Comparison of ENCODE assay signal across 9 cellular contexts in genomic region chr6:27679968-27680694, GRCh38.
A peak's percentile ranks its signal among the peaks of the same experiment; 100 is the strongest.
DNase-seq lines count a peak whose midpoint lies in the region; ATAC-seq, FAIRE-seq and TF ChIP-seq lines count a peak whose summit lies in the region.
"Had no signal": no experiment of that assay in that cellular context is flagged by ENCODE, and none has a peak within 500 bp of the region (broad histone marks: within the 10 kb centered on the region; RNA-seq: fewer than 3 reads in every experiment).

No MANE protein-coding gene starts in this region.

- TF ChIP-seq POLR2A in right lobe of liver (IDR thresholded peaks at IDR 0.05), result no peak

- intact Hi-C loops in right lobe of liver (cut with DNase I), result no loop called here

- peaks cover 49% of the 10 kb centered on the region for H3K27me3 Mint-ChIP-seq in GM23338 (ENCODE audit: insufficient read depth, low read depth, poor library complexity)
- peaks cover 40% of the 10 kb centered on the region for H3K27me3 Mint-ChIP-seq in astrocyte (ENCODE audit: low read depth, unreplicated experiment)
- peaks cover 57 to 66% (median 62%) of the 10 kb centered on the region in 3 donors for H3K27me3 Mint-ChIP-seq in immature natural killer cell (ENCODE audit: low read depth in 3 of 3)

- TF ChIP-seq CTCF in BE2C (IDR thresholded peaks at IDR 0.05; ENCODE audit: low read depth, low read length) (no peak), GM23338 (conservative IDR thresholded peaks at IDR 0.05; ENCODE audit: low read depth in 2 of 2) (no peak), astrocyte (IDR thresholded peaks at IDR 0.05; ENCODE audit: insufficient read depth, low read depth, low read length) (no peak), right lobe of liver (IDR thresholded peaks at IDR 0.05) (no peak)

- H3K36me3 ChIP-seq in BE2C (no peaks in the 10 kb centered on the region), GM23338 (ENCODE audit: insufficient read depth) (no peaks in the 10 kb centered on the region), astrocyte (ENCODE audit: insufficient read depth, low read length) (no peaks in the 10 kb centered on the region), right lobe of liver (no peaks in the 10 kb centered on the region)

- H3K9me2 ChIP-seq in GM23338 (ENCODE audit: insufficient read depth), result no peaks in the 10 kb centered on the region

- H3K4me2 ChIP-seq in GM23338 (peak overlapping the region; percentile 89), astrocyte (ENCODE audit: low read length) (peak overlapping the region; percentile 78)

- H3K27ac Mint-ChIP-seq in GM23338 (no peak overlapping the region), astrocyte (ENCODE audit: unreplicated experiment) (peak overlapping the region; percentile 37), immature natural killer cell (peak overlapping the region in 2 of 6 donors; percentile 71 to 83)

- peaks cover 4% of the 10 kb centered on the region; the same call in 1 of the 3 replicates for H3K36me3 Mint-ChIP-seq in GM23338 (ENCODE audit: low read depth)
- H3K36me3 Mint-ChIP-seq in astrocyte (ENCODE audit: low read depth, unreplicated experiment), result no peaks in the 10 kb centered on the region
- no peaks in the 10 kb centered on the region for H3K36me3 Mint-ChIP-seq in immature natural killer cell

- H3K4me3 Mint-ChIP-seq in GM23338, result peak overlapping the region; percentile 85
- peak overlapping the region; percentile 76 for H3K4me3 Mint-ChIP-seq in astrocyte (ENCODE audit: unreplicated experiment)
- H3K4me3 Mint-ChIP-seq in immature natural killer cell, result peak overlapping the region in 3 of 5 donors; percentile 1 to 64 (median 3)

- H3K9me3 Mint-ChIP-seq in GM23338 (peaks cover 10% of the 10 kb centered on the region; the same call in 1 of the 3 replicates), astrocyte (ENCODE audit: unreplicated experiment) (peaks cover 7% of the 10 kb centered on the region), immature natural killer cell (peaks cover 0 to 32% (median 16%) of the 10 kb centered on the region in 6 donors)

- peaks cover 12% of the 10 kb centered on the region; the same call in 1 of the 2 replicates for H3K27me3 ChIP-seq in BE2C
- H3K27me3 ChIP-seq in GM23338 (ENCODE audit: insufficient read depth), result peaks cover 48% of the 10 kb centered on the region
- H3K27me3 ChIP-seq in astrocyte (ENCODE audit: insufficient read depth, low read length), result peaks cover 19% of the 10 kb centered on the region
- peaks cover 0 to 47% of the 10 kb centered on the region in 2 donors for H3K27me3 ChIP-seq in right lobe of liver

- peak; percentile 18 for ATAC-seq in GM23338
- no peak for ATAC-seq in GM18858 (IDR thresholded peaks at IDR 0.05; ENCODE audit: unreplicated experiment)
- no peak for ATAC-seq in HG03025 (IDR thresholded peaks at IDR 0.05; ENCODE audit: low FRiP score, unreplicated experiment)
- no peak for ATAC-seq in HG03439 (IDR thresholded peaks at IDR 0.05; ENCODE audit: unreplicated experiment)
- ATAC-seq in right lobe of liver, result no peak
- ATAC-seq: left ventricle myocardium superior had no signal

- no peak for DNase-seq in BE2C
- DNase-seq in GM23338 (ENCODE audit: low spot score), result peak; percentile 30
- no peak for DNase-seq in astrocyte (ENCODE audit: low read depth)
- DNase-seq in immature natural killer cell, result no peak
- DNase-seq in right lobe of liver, result no peak
- DNase-seq: left ventricle myocardium superior had no signal

- no peak overlapping the region for H3K9ac ChIP-seq in astrocyte (ENCODE audit: low read length)

- FAIRE-seq in astrocyte (lab: Jason Lieb, UNC), result no peak

- H2AFZ ChIP-seq in GM23338 (peak overlapping the region; percentile 35; the same call in 1 of the 2 replicates), astrocyte (ENCODE audit: low read depth, low read length) (peak overlapping the region; percentile 56)

- H3F3A ChIP-seq in GM23338 (replicated peaks; ENCODE audit: low read depth), result 0 out of 2 replicates have a peak, but pooled peaks cover 3% of the 10 kb centered on the region

- 8% methylated on average over 47 of the region's 47 CpGs for whole genome bisulfite sequencing in right lobe of liver (ENCODE audit: insufficient coverage, low coverage, low lambda C conversion rate, missing lambda C conversion rate)

- H3K4me1 ChIP-seq in BE2C (no peaks in the 10 kb centered on the region), GM23338 (ENCODE audit: insufficient read depth) (peaks cover 6% of the 10 kb centered on the region; the same call in 1 of the 2 replicates), astrocyte (ENCODE audit: insufficient read depth, low read length) (no peaks in the 10 kb centered on the region), right lobe of liver (no peaks in the 10 kb centered on the region)

- H3K9me3 ChIP-seq in BE2C, result no peaks in the 10 kb centered on the region
- H3K9me3 ChIP-seq in astrocyte (ENCODE audit: insufficient read depth, low read depth, low read length), result no peaks in the 10 kb centered on the region
- no peaks in the 10 kb centered on the region for H3K9me3 ChIP-seq in right lobe of liver

- H3K79me2 ChIP-seq in GM23338 (replicated peaks; ENCODE audit: insufficient read depth) (no peaks in the 10 kb centered on the region), astrocyte (ENCODE audit: insufficient read depth, low read length) (no peaks in the 10 kb centered on the region)

- peak overlapping the region; percentile 35 for H3K4me3 ChIP-seq in BE2C (ENCODE audit: low read depth, low read length)
- peak overlapping the region; percentile 52 for H3K4me3 ChIP-seq in GM23338
- H3K4me3 ChIP-seq in astrocyte (ENCODE audit: insufficient read depth, low read depth, low read length), result peak overlapping the region; percentile 29
- no peak overlapping the region for H3K4me3 ChIP-seq in right lobe of liver

- H3K4me1 Mint-ChIP-seq in GM23338, result peaks cover 5% of the 10 kb centered on the region
- no peaks in the 10 kb centered on the region for H3K4me1 Mint-ChIP-seq in astrocyte (ENCODE audit: low read depth, unreplicated experiment)
- peaks cover 12 to 20% of the 10 kb centered on the region in 2 donors for H3K4me1 Mint-ChIP-seq in immature natural killer cell

- H4K20me1 ChIP-seq in GM23338 (replicated peaks; ENCODE audit: insufficient read depth), result no peaks in the 10 kb centered on the region
- no peaks in the 10 kb centered on the region for H4K20me1 ChIP-seq in astrocyte (ENCODE audit: insufficient read depth, low read length)

- H3K27ac ChIP-seq in GM23338 (ENCODE audit: low read depth) (no peak overlapping the region), astrocyte (ENCODE audit: low read depth, low read length) (no peak overlapping the region), right lobe of liver (no peak overlapping the region)

TF ChIP-seq in GM23338, 12 proteins besides CTCF, POLR2A, EP300 and RAD21:
- TF ChIP-seq EZH2 (IDR thresholded peaks at IDR 0.05; ENCODE audit: low read depth, unreplicated experiment) (peak; percentile 66), CREB1 (CRISPR knock-in tag; IDR thresholded peaks at IDR 0.05; ENCODE audit: low read depth) (no peak), ETS1 (IDR thresholded peaks at IDR 0.05) (no peak)

Comparison
In these comparisons a context has a peak if more than half of its experiments do, and no peak if none do; other contexts are left out.
1. H3K4me3 ChIP-seq: peak in BE2C (single experiment), GM23338 (single experiment) and astrocyte (single experiment); none in right lobe of liver (0 of 3).
2. H3K4me3 Mint-ChIP-seq: peak in every context shown above with its lines; median percentile 85 in GM23338; 76 in astrocyte; 3 in immature natural killer cell.